ENCODE assay signal across 25 cellular contexts in genomic region chr11:14617241-14618027, GRCh38. TPM values are rescaled to one million over a fixed set of nuclear protein-coding genes. Genes with fewer than 3 reads are reported as not detected.
DNase-seq lines count a peak whose midpoint lies in the region; ATAC-seq, FAIRE-seq and TF ChIP-seq lines count a peak whose summit lies in the region.
"Had no signal": no experiment of that assay in that cellular context is flagged by ENCODE, and none has a peak within 500 bp of the region (broad histone marks: within the 10 kb centered on the region; RNA-seq: fewer than 3 reads in every experiment).

No MANE protein-coding gene starts in this region.

- H3K4me1 ChIP-seq in HepG2 (ENCODE audit: insufficient read depth, low read length) (peaks cover 53% of the 10 kb centered on the region), small intestine (ENCODE audit: control insufficient read depth in 2 of 2, insufficient read depth in 1 of 2, low read depth in 1 of 2, low read length in 1 of 2) (no peaks in the 10 kb centered on the region), endodermal cell (ENCODE audit: control insufficient read depth, insufficient read depth, low read length) (no peaks in the 10 kb centered on the region)

- H3K9me3 Mint-ChIP-seq in endodermal cell: no peaks in the 10 kb centered on the region
- H3K9me3 Mint-ChIP-seq: CD8-positive, alpha-beta memory T cell; central memory CD8-positive, alpha-beta T cell; effector memory CD8-positive, alpha-beta T cell; naive B cell; stimulated activated memory B cell treated with anti-CD40 and anti-IgM and Interleukin-4, amounts not matched to agents 10 μg/mL and 1 μg/mL and 100 μg/mL, for 72 hours had no signal

- H3K36me3 ChIP-seq in HepG2 (replicated peaks in 1 of 2; ENCODE audit: control insufficient read depth in 1 of 2, insufficient read depth in 2 of 2, low read length in 2 of 2) (peaks cover 0 to 4% of the 10 kb centered on the region in 2 experiments; a peak in 1 of 5 replicates), small intestine (ENCODE audit: control insufficient read depth in 2 of 2, insufficient read depth in 2 of 2, low read length in 2 of 2) (no peaks in the 10 kb centered on the region), endodermal cell (ENCODE audit: control insufficient read depth, insufficient read depth, low read length) (no peaks in the 10 kb centered on the region)
- H3K36me3 ChIP-seq: sigmoid colon, thoracic aorta had no signal

- no peak for FAIRE-seq in HepG2 (lab: Jason Lieb, UNC)
- FAIRE-seq in small intestine (lab: Jason Lieb, UNC): no peak

- H3K9me3 ChIP-seq in HepG2 (ENCODE audit: low read length): no peaks in the 10 kb centered on the region
- H3K9me3 ChIP-seq in small intestine (ENCODE audit: control insufficient read depth, low read depth): no peaks in the 10 kb centered on the region
- no peaks in the 10 kb centered on the region for H3K9me3 ChIP-seq in endodermal cell (ENCODE audit: control insufficient read depth, low read length)
- H3K9me3 ChIP-seq: sigmoid colon, thoracic aorta had no signal

- TF ChIP-seq CTCF in choroid plexus epithelial cell (conservative IDR thresholded peaks at IDR 0.05; ENCODE audit: low read depth, low read length): no peak
- no peak for TF ChIP-seq CTCF in HepG2 (CRISPR knock-in tag; IDR thresholded peaks at IDR 0.05)
- no peak for TF ChIP-seq CTCF in endodermal cell (conservative IDR thresholded peaks at IDR 0.05)

- H3K4me3 Mint-ChIP-seq in endodermal cell: no peak overlapping the region
- H3K4me3 Mint-ChIP-seq: CD8-positive, alpha-beta memory T cell; central memory CD8-positive, alpha-beta T cell; effector memory CD8-positive, alpha-beta T cell; naive B cell; stimulated activated memory B cell treated with anti-CD40 and anti-IgM and Interleukin-4, amounts not matched to agents 10 μg/mL and 1 μg/mL and 100 μg/mL, for 72 hours had no signal

- H3K9ac ChIP-seq in HepG2 (ENCODE audit: insufficient read depth, low read depth, low read length): no peak overlapping the region
- H3K9ac ChIP-seq in endodermal cell (ENCODE audit: extremely low read depth, low read length, poor library complexity, severe bottlenecking): no peak overlapping the region

- TF ChIP-seq RAD21 in HepG2 (CRISPR knock-in tag; IDR thresholded peaks at IDR 0.05): no peak

- BruUV-seq in HepG2 (replicated peaks; lab: Mats Ljungman, UMichigan): no TSS peak

- no peaks in the 10 kb centered on the region for H4K20me1 ChIP-seq in HepG2 (ENCODE audit: insufficient read depth, low read length)

- H3K27ac ChIP-seq in HepG2 (ENCODE audit: extremely low read length, insufficient read depth, low read length) (peak overlapping the region; percentile 51), small intestine (ENCODE audit: low read depth in 1 of 2, low read length in 1 of 2) (no peak overlapping the region), endodermal cell (ENCODE audit: low read depth, low read length) (no peak overlapping the region)
- H3K27ac ChIP-seq: thoracic aorta had no signal

- ATAC-seq in HepG2: no peak
- ATAC-seq: effector memory CD8-positive, alpha-beta T cell; stimulated activated memory B cell treated with anti-CD40 and anti-IgM and Interleukin-4, amounts not matched to agents 10 μg/mL and 1 μg/mL and 100 μg/mL, for 72 hours had no signal

- in situ Hi-C loops in HepG2 (cut with HindIII; ENCODE audit: extremely low pct_ligation_motif_present, low pct_unique_long_range_greater_than_20kb): no loop called here

- H3K4me2 ChIP-seq in HepG2 (ENCODE audit: low read depth, low read length): no peak overlapping the region; the same call in 1 of the 2 replicates

- POLR2A ChIA-PET in HepG2 (lab: Yijun Ruan, JAX): interaction anchor here (0.7 to 1.5 kb wide), 5 partner anchors 26 to 117 kb away, joined by 3 to 5 read pairs (median 3); partner anchors contain the start of gene PDE3B

- H3K36me3 Mint-ChIP-seq in endodermal cell (ENCODE audit: low read depth): no peaks in the 10 kb centered on the region
- H3K36me3 Mint-ChIP-seq: naive B cell; stimulated activated memory B cell treated with anti-CD40 and anti-IgM and Interleukin-4, amounts not matched to agents 10 μg/mL and 1 μg/mL and 100 μg/mL, for 72 hours had no signal

- WGBS in HepG2 (ENCODE audit: low lambda C conversion rate): 90% methylated on average over 2 of the region's 2 CpGs
- WGBS in small intestine, 3 donors: 72 to 76% (median 75%) methylated on average over 2 of the region's 2 CpGs
- 96 to 100% methylated on average over 1 to 2 of the region's 2 CpGs for WGBS in endodermal cell (ENCODE audit: insufficient coverage in 1 of 2, insufficient read length in 1 of 2), 2 experiments

- intact Hi-C loops in HepG2 (cut with micrococcal nuclease; ENCODE audit: unreplicated experiment): loop anchor here (5.0 kb wide), 2 partner anchors 35 to 75 kb away; no protein-coding TSS in a partner anchor

- TF ChIP-seq EP300 in HepG2 (IDR thresholded peaks at IDR 0.05; ENCODE audit: low read depth in 2 of 2, low read length in 2 of 2): no peak
- no peak for TF ChIP-seq EP300 in HepG2 (CRISPR knock-in tag; IDR thresholded peaks at IDR 0.05; ENCODE audit: borderline replicate concordance)

- H3K4me3 ChIP-seq in choroid plexus epithelial cell (ENCODE audit: low read depth, low read length) (no peak overlapping the region), HepG2 (replicated peaks in 1 of 3; ENCODE audit: insufficient read depth in 1 of 3, low read depth in 2 of 3, low read length in 3 of 3) (no peak overlapping the region), small intestine (ENCODE audit: low read depth in 1 of 2, low read length in 2 of 2) (no peak overlapping the region), endodermal cell (ENCODE audit: low read length) (no peak overlapping the region)
- H3K4me3 ChIP-seq: lung, sigmoid colon, thoracic aorta had no signal

- no peaks in the 10 kb centered on the region for H3K4me1 Mint-ChIP-seq in endodermal cell
- H3K4me1 Mint-ChIP-seq: naive B cell; stimulated activated memory B cell treated with anti-CD40 and anti-IgM and Interleukin-4, amounts not matched to agents 10 μg/mL and 1 μg/mL and 100 μg/mL, for 72 hours had no signal

- H3K27ac Mint-ChIP-seq in endodermal cell: no peak overlapping the region
- H3K27ac Mint-ChIP-seq: stimulated activated memory B cell treated with anti-CD40 and anti-IgM and Interleukin-4, amounts not matched to agents 10 μg/mL and 1 μg/mL and 100 μg/mL, for 72 hours had no signal

- CTCF ChIA-PET in HepG2 (lab: Yijun Ruan, JAX; ENCODE audit: low intra/inter-chr PET ratio, low total read pairs): no interaction called here

- peak; percentile 12 for DNase-seq in MV-4-11 (lab: John Stamatoyannopoulos, UW)
- DNase-seq in choroid plexus epithelial cell (ENCODE audit: low read depth): peak; percentile 15
- DNase-seq in HepG2 (ENCODE audit: low spot score): peak; percentile 14
- peak; percentile 61 for DNase-seq in small intestine
- no peak for DNase-seq in iPS-NIHi11 (ENCODE audit: low spot score)
- no peak for DNase-seq in NCI-H69 (lab: John Stamatoyannopoulos, UW)
- DNase-seq in endodermal cell: no peak
- DNase-seq: activated CD4-positive, alpha-beta T cell treated with anti-CD3 and anti-CD28 coated beads, Interleukin-2, amount 50 U/mL, for 1 hour; activated CD8-positive, alpha-beta memory T cell treated with anti-CD3 and anti-CD28 coated beads, Interleukin-2, amount 50 U/mL, for 48 hours; activated effector memory CD4-positive, alpha-beta T cell treated with anti-CD3 and anti-CD28 coated beads, Interleukin-2, amount 50 U/mL, for 16 hours; CD8-positive, alpha-beta memory T cell; effector memory CD8-positive, alpha-beta T cell; GOT3; MM.1S; naive B cell; NCI-H2227 treated with DMSO at 0.1 percent for 48 hours; NCI-H82; OCI-M1; Right ventricle myocardium superior; sigmoid colon; stimulated activated CD4-positive, alpha-beta T cell treated with anti-CD3 and anti-CD28 coated beads, Interleukin-1b, Interleukin-23, amount 100 ng/mL, for 48 hours had no signal

- TF ChIP-seq POLR2A in HepG2 (IDR thresholded peaks at IDR 0.05; ENCODE audit: insufficient read depth in 1 of 2, low read depth in 2 of 2, low read length in 2 of 2): no peak

- H3K27me3 Mint-ChIP-seq in endodermal cell (ENCODE audit: insufficient read depth): no peaks in the 10 kb centered on the region
- H3K27me3 Mint-ChIP-seq: CD8-positive, alpha-beta memory T cell; central memory CD8-positive, alpha-beta T cell; effector memory CD8-positive, alpha-beta T cell; stimulated activated memory B cell treated with anti-CD40 and anti-IgM and Interleukin-4, amounts not matched to agents 10 μg/mL and 1 μg/mL and 100 μg/mL, for 72 hours had no signal

- no peak overlapping the region for H2AFZ ChIP-seq in HepG2 (ENCODE audit: low read length)

- no peaks in the 10 kb centered on the region for H3K27me3 ChIP-seq in HepG2 (ENCODE audit: control insufficient read depth in 1 of 2, insufficient read depth in 2 of 2, low read length in 2 of 2)
- H3K27me3 ChIP-seq in small intestine (ENCODE audit: control insufficient read depth in 2 of 2, insufficient read depth in 2 of 2, low read length in 2 of 2): no peaks in the 10 kb centered on the region
- no peaks in the 10 kb centered on the region for H3K27me3 ChIP-seq in endodermal cell (ENCODE audit: control insufficient read depth, insufficient read depth, low read length, poor library complexity, severe bottlenecking)
- H3K27me3 ChIP-seq: sigmoid colon had no signal

- H3K79me2 ChIP-seq in HepG2 (ENCODE audit: insufficient read depth, low read length): no peaks in the 10 kb centered on the region

RNA-seq across cellular contexts. Expression of gene PDE3B, which starts 26.2 kb away (rescaled TPM):
- total RNA-seq in HepG2 (2016; rRNA removed; fragmentation: Illumina TruSeq; extraction: Trizol) (19.6 and 26.5 TPM in 2 replicates), endodermal cell (10 to 100 TPM in 1 of 2 donors, 1 to 10 TPM in 1; 9.4 to 11.7 TPM)
- total RNA-seq in HepG2 (2016; cell fraction: cytosol; rRNA removed; fragmentation: Illumina TruSeq; extraction: Trizol; ENCODE audit: low read depth): 9.1 and 9.7 TPM in 2 replicates
- 18.7 and 26.8 TPM in 2 replicates for total RNA-seq in HepG2 (2016; cell fraction: insoluble cytoplasmic fraction; rRNA removed; fragmentation: Illumina TruSeq; extraction: Trizol)
- 10.7 and 12.0 TPM in 2 replicates for total RNA-seq in HepG2 (2016; cell fraction: membrane; rRNA removed; fragmentation: Illumina TruSeq; extraction: Trizol)
- total RNA-seq in HepG2 (2016; cell fraction: nucleus; rRNA removed; fragmentation: Illumina TruSeq; extraction: Trizol): 59.3 and 61.3 TPM in 2 replicates
- polyA plus RNA-seq in HepG2 (2011; rRNA removed) (12.8 and 14.1 TPM in 2 replicates), small intestine (1 to 10 TPM in 1 of 3 donors, under 1 TPM in 2; 0.67 to 4.1 (median 0.81) TPM)
- polyA plus RNA-seq in HepG2 (2011; cell fraction: cytosol; rRNA removed): 5.2 and 7.0 TPM in 2 replicates
- 12.5 and 13.7 TPM in 2 replicates for polyA plus RNA-seq in HepG2 (2011; cell fraction: nucleus; rRNA removed)
- 13.9 and 22.3 TPM in 2 replicates for polyA plus RNA-seq in HepG2 (2012)
- polyA plus RNA-seq in HepG2 (2016; cell fraction: cytosol; fragmentation: Illumina TruSeq; extraction: Trizol; ENCODE audit: low read depth): 0.80 and 0.88 TPM in 2 replicates
- polyA plus RNA-seq in HepG2 (2016; cell fraction: insoluble cytoplasmic fraction; fragmentation: Illumina TruSeq; extraction: Trizol; ENCODE audit: low read depth): 12.6 and 13.1 TPM in 2 replicates
- polyA plus RNA-seq in HepG2 (2016; cell fraction: membrane; fragmentation: Illumina TruSeq; extraction: Trizol; ENCODE audit: low read depth): 2.2 and 2.7 TPM in 2 replicates
- polyA plus RNA-seq in HepG2 (2016; cell fraction: nucleus; fragmentation: Illumina TruSeq; extraction: Trizol; ENCODE audit: insufficient read depth, low read depth): 26.0 and 26.6 TPM in 2 replicates
- 27.0 and 31.4 TPM in 2 replicates for polyA minus RNA-seq in HepG2 (2011; rRNA and poly(A)+ RNA removed; ENCODE audit: low replicate concordance)
- polyA minus RNA-seq in HepG2 (2011; cell fraction: cytosol; rRNA and poly(A)+ RNA removed): 29.8 and 43.1 TPM in 2 replicates
- 106 and 119 TPM in 2 replicates for polyA minus RNA-seq in HepG2 (2011; cell fraction: nucleus; rRNA and poly(A)+ RNA removed)
- 13.4 TPM for polyA plus RNA-seq in endodermal cell (2013, experiment 1 of 2)
- polyA plus RNA-seq in endodermal cell (2013, experiment 2 of 2): 14.0 TPM

Comparison
In these comparisons a context has a peak if more than half of its experiments do, and no peak if none do; other contexts are left out.
1. DNase-seq: peak in MV-4-11 (single experiment), choroid plexus epithelial cell (single experiment), HepG2 (single experiment) and small intestine (single experiment); none in iPS-NIHi11 (single experiment), NCI-H69 (single experiment) and endodermal cell (single experiment).